ENCODE assay signal across 2 cellular contexts in genomic region chr2:118813601-118814000, GRCh38.
A peak's percentile ranks its signal among the peaks of the same experiment; 100 is the strongest.
TF ChIP-seq lines count a peak whose summit lies in the region.

No MANE protein-coding gene starts in this region.

TF ChIP-seq in HepG2, 621 proteins besides CTCF, POLR2A, EP300 and RAD21:
- TF ChIP-seq SOX6 (IDR thresholded peaks at IDR 0.05): no peak
- TF ChIP-seq SOX6 (CRISPR knock-in tag; IDR thresholded peaks at IDR 0.05): no peak
- no peak for TF ChIP-seq PAF1 (CRISPR knock-in tag; IDR thresholded peaks at IDR 0.05)
- TF ChIP-seq ZSCAN31 (CRISPR knock-in tag; IDR thresholded peaks at IDR 0.05; ENCODE audit: low read depth): no peak
- no peak for TF ChIP-seq TFAP4 (IDR thresholded peaks at IDR 0.05; ENCODE audit: borderline replicate concordance, low read depth)
- no peak for TF ChIP-seq TCF12 (IDR thresholded peaks at IDR 0.05)
- TF ChIP-seq TCF12 (CRISPR knock-in tag; IDR thresholded peaks at IDR 0.05): no peak
- no peak for TF ChIP-seq MEF2D (CRISPR knock-in tag; IDR thresholded peaks at IDR 0.05)

TF ChIP-seq in K562, 482 proteins besides CTCF, POLR2A, EP300 and RAD21:
- TF ChIP-seq TBL1XR1 (IDR thresholded peaks at IDR 0.05; ENCODE audit: low read length in 2 of 2): no peak
- no peak for TF ChIP-seq RBM34 (IDR thresholded peaks at IDR 0.05; ENCODE audit: borderline replicate concordance, insufficient read depth, low read length)
- TF ChIP-seq STAT5B (CRISPR knock-in tag; IDR thresholded peaks at IDR 0.05): no peak
- TF ChIP-seq KDM5B (IDR thresholded peaks at IDR 0.05; ENCODE audit: insufficient replicate concordance, low read depth, low read length): no peak
- 0 out of 4 replicates have a peak, but pooled peaks of 1 of the 2 experiments have one; percentile 31 for TF ChIP-seq NRF1 (conservative IDR thresholded peaks at IDR 0.05 in 1 of 2, IDR thresholded peaks at IDR 0.05 in 1 of 2)
- TF ChIP-seq ZNF445 (CRISPR knock-in tag; IDR thresholded peaks at IDR 0.05; ENCODE audit: low read depth): no peak
- no peak for TF ChIP-seq TGIF2 (CRISPR knock-in tag; IDR thresholded peaks at IDR 0.05)
- TF ChIP-seq SPI1 (IDR thresholded peaks at IDR 0.05; ENCODE audit: borderline replicate concordance, low read depth, low read length): 0 out of 2 replicates have a peak, but pooled peaks have one; percentile 33
